1 cellular context compared by ENCODE assay signal in the genomic region with DNA sequence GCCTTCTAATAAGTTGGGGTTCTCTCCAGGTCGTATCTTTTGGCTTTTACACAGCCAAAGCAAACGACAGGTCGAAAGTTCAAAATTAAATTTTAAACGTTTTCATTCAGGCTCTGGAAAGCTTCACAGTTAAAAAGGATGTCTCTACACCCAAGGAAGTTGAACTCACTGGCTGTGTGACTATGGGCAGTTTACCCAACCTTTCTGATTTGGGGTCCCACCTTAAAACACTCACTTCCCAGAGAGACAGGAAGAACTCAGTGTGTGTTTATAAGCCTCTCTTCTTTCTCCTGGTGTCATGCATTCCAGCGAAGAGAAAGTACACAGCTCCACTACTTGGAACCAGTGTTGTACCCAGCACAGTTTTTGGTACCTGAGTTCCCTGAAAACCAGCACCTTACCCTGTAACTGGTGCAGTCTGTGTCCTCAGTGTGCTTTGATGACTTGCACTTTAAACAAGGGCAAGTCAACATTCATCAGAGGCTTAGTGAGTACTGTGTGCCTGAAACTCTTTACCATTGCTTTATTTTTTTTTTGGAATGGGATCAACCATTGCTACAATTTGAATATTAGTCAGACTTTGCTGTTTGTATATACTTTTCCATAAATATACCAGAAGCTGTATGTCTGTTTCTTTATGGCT.
TF ChIP-seq lines count a peak whose summit lies in the region.

No MANE protein-coding gene starts in this region.

TF ChIP-seq in K562, 482 proteins besides CTCF, POLR2A, EP300 and RAD21:
- TF ChIP-seq RBM25 (IDR thresholded peaks at IDR 0.05; ENCODE audit: low read depth, low read length, severe bottlenecking) (peak; percentile 71), NFE2 (IDR thresholded peaks at IDR 0.05; ENCODE audit: low read depth) (peak; percentile 62), CREB3L1 (IDR thresholded peaks at IDR 0.05; ENCODE audit: borderline replicate concordance, low read depth) (0 out of 2 replicates have a peak, but pooled peaks have one; percentile 40), ZNF551 (CRISPR knock-in tag; IDR thresholded peaks at IDR 0.05) (no peak), RBM15 (IDR thresholded peaks at IDR 0.05; ENCODE audit: insufficient read depth, low read length) (no peak), ZNF589 (CRISPR knock-in tag; IDR thresholded peaks at IDR 0.05; ENCODE audit: low read depth) (no peak), C11orf30 (IDR thresholded peaks at IDR 0.05; ENCODE audit: low read depth) (peak; percentile 65; the same call in 1 of the 2 replicates), ZFP36 (IDR thresholded peaks at IDR 0.05; ENCODE audit: low read depth, low read length, partially characterized antibody) (peak; percentile 68), FOXA3 (CRISPR knock-in tag; conservative IDR thresholded peaks at IDR 0.05 in 1 of 2, IDR thresholded peaks at IDR 0.05 in 1 of 2) (0 out of 4 replicates have a peak, but pooled peaks of 1 of the 2 experiments have one; percentile 21), PHF8 (IDR thresholded peaks at IDR 0.05; ENCODE audit: borderline replicate concordance, low read length) (no peak), ZNF316 (IDR thresholded peaks at IDR 0.05) (peak; percentile 82), RBBP5 (IDR thresholded peaks at IDR 0.05; ENCODE audit: borderline replicate concordance, insufficient read depth, low read length, poor library complexity, severe bottlenecking) (no peak), FOXJ3 (CRISPR knock-in tag; IDR thresholded peaks at IDR 0.05) (no peak), HDAC1 (IDR thresholded peaks at IDR 0.05) (0 out of 4 replicates have a peak, but pooled peaks of 1 of the 2 experiments have one; percentile 14), BCOR (IDR thresholded peaks at IDR 0.05) (peak; percentile 47; the same call in 1 of the 2 replicates), ILF3 (IDR thresholded peaks at IDR 0.05; ENCODE audit: borderline replicate concordance) (no peak), TFAM (CRISPR knock-in tag; conservative IDR thresholded peaks at IDR 0.05) (no peak), MAZ (CRISPR knock-in tag; conservative IDR thresholded peaks at IDR 0.05 in 1 of 2, IDR thresholded peaks at IDR 0.05 in 1 of 2) (no peak), ARID2 (IDR thresholded peaks at IDR 0.05) (0 out of 2 replicates have a peak, but pooled peaks have one; percentile 2), ARID3B (CRISPR knock-in tag; IDR thresholded peaks at IDR 0.05; ENCODE audit: borderline replicate concordance) (no peak), MEIS2 (IDR thresholded peaks at IDR 0.05; ENCODE audit: partially characterized antibody) (no peak), ELK3 (CRISPR knock-in tag; IDR thresholded peaks at IDR 0.05) (no peak), SAFB2 (IDR thresholded peaks at IDR 0.05; ENCODE audit: borderline replicate concordance, low read depth, low read length, severe bottlenecking) (no peak), ZNF41 (CRISPR knock-in tag; conservative IDR thresholded peaks at IDR 0.05) (no peak), MECOM (CRISPR knock-in tag; IDR thresholded peaks at IDR 0.05) (no peak)
- TF ChIP-seq, protein P1, sequence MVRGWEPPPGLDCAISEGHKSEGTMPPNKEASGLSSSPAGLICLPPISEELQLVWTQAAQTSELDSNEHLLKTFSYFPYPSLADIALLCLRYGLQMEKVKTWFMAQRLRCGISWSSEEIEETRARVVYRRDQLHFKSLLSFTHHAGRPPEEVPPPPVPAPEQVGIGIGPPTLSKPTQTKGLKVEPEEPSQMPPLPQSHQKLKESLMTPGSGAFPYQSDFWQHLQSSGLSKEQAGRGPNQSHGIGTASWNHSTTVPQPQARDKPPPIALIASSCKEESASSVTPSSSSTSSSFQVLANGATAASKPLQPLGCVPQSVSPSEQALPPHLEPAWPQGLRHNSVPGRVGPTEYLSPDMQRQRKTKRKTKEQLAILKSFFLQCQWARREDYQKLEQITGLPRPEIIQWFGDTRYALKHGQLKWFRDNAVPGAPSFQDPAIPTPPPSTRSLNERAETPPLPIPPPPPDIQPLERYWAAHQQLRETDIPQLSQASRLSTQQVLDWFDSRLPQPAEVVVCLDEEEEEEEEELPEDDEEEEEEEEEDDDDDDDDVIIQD (CRISPR knock-in tag; IDR thresholded peaks at IDR 0.05), result no peak
- TF ChIP-seq, protein P2, sequence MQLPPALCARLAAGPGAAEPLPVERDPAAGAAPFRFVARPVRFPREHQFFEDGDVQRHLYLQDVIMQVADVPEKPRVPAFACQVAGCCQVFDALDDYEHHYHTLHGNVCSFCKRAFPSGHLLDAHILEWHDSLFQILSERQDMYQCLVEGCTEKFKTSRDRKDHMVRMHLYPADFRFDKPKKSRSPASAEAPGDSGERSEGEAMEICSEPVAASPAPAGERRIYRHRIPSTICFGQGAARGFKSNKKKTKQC (CRISPR knock-in tag; IDR thresholded peaks at IDR 0.05), result no peak
- TF ChIP-seq, protein P3, sequence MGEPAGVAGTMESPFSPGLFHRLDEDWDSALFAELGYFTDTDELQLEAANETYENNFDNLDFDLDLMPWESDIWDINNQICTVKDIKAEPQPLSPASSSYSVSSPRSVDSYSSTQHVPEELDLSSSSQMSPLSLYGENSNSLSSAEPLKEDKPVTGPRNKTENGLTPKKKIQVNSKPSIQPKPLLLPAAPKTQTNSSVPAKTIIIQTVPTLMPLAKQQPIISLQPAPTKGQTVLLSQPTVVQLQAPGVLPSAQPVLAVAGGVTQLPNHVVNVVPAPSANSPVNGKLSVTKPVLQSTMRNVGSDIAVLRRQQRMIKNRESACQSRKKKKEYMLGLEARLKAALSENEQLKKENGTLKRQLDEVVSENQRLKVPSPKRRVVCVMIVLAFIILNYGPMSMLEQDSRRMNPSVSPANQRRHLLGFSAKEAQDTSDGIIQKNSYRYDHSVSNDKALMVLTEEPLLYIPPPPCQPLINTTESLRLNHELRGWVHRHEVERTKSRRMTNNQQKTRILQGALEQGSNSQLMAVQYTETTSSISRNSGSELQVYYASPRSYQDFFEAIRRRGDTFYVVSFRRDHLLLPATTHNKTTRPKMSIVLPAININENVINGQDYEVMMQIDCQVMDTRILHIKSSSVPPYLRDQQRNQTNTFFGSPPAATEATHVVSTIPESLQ (CRISPR knock-in tag; IDR thresholded peaks at IDR 0.05), result no peak
